ENCODE assay signal across 34 cellular contexts in the genomic region with DNA sequence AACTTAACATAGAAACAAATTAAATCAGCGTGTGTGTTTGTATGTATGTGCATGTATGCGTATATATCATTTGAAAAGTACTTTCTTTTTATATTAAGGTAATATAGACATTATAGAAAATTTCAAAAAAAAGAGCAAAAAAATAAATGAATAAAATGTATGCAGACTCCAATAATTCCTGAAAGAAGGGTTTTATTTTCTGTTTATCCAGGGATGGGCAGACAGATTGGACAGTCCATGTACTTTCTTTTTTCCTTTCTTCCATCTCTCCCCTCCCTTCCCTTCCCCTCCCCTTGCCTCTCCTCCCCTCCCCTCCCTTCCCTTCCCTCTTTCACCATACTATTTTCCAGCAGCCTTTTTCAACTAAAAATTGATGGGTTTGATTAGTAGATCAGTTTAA.
"Had no signal": no experiment of that assay in that cellular context is flagged by ENCODE, and none has a peak within 500 bp of the region (broad histone marks: within the 10 kb centered on the region; RNA-seq: fewer than 3 reads in every experiment).

No MANE protein-coding gene starts in this region.

- FAIRE-seq: astrocyte, bronchial epithelial cell had no signal

- H3K27me3 ChIP-seq: adrenal gland, ascending aorta, body of pancreas, brain microvascular endothelial cell, breast epithelium, cardiac muscle cell had no signal

- DNase-seq: activated effector memory CD4-positive, alpha-beta T cell treated with anti-CD3 and anti-CD28 coated beads, Interleukin-2, amount 50 U/mL, for 16 hours; activated effector memory CD4-positive, alpha-beta T cell treated with Interleukin-2 at 50 U/mL for 16 hours; activated gamma-delta T cell; activated gamma-delta T cell treated with Interleukin-2 at 50 U/mL for 16 hours; activated naive CD4-positive, alpha-beta T cell; activated naive CD4-positive, alpha-beta T cell treated with anti-CD3 and anti-CD28 coated beads for 36 hours; activated naive CD4-positive, alpha-beta T cell treated with anti-CD3 and anti-CD28 coated beads, Interleukin-2, amount 10 ng/mL, durations not matched to agents 7 days and 5 days; activated naive CD4-positive, alpha-beta T cell treated with anti-CD3 and anti-CD28 coated beads, Interleukin-2, amount 50 U/mL, for 16 hours; activated naive CD4-positive, alpha-beta T cell treated with Interleukin-2 at 50 U/mL for 16 hours; activated naive CD8-positive, alpha-beta T cell treated with anti-CD3 and anti-CD28 coated beads for 36 hours; activated naive CD8-positive, alpha-beta T cell treated with anti-CD3 and anti-CD28 coated beads, Interleukin-2, amount 10 ng/mL, durations not matched to agents 7 days and 5 days; activated naive CD8-positive, alpha-beta T cell treated with anti-CD3 and anti-CD28 coated beads, Interleukin-2, amount 50 U/mL, for 24 hours; activated T-cell treated with anti-CD3 and anti-CD28 coated beads, Interleukin-2, amount 50 U/mL, for 1 hour; activated T-cell treated with anti-CD3 and anti-CD28 coated beads, Interleukin-2, amount 50 U/mL, for 24 hours; activated T-cell treated with anti-CD3 and anti-CD28 coated beads, Interleukin-2, amount 50 U/mL, for 4 hours; activated T-cell treated with anti-CD3 and anti-CD28 coated beads, Interleukin-2, amount 50 U/mL, for 48 hours; activated T-cell treated with anti-CD3 and anti-CD28 coated beads, Interleukin-2, amount 50 U/mL, for 72 hours; adrenal gland; amniotic stem cell; amygdala; anterior cingulate cortex; aorta; body of pancreas; brain microvascular endothelial cell; caudate nucleus; central memory CD4-positive, alpha-beta T cell; cerebellar nuclear complex had no signal

- ATAC-seq: activated naive CD4-positive, alpha-beta T cell treated with anti-CD3 and anti-CD28 coated beads, Interleukin-2, amount 50 U/mL, for 72 hours; activated naive CD8-positive, alpha-beta T cell treated with anti-CD3 and anti-CD28 coated beads, Interleukin-2, amount 50 U/mL, for 24 hours; activated T-cell treated with anti-CD3 and anti-CD28 coated beads, Interleukin-2, amount 50 U/mL, for 4 hours; activated T-cell treated with anti-CD3 and anti-CD28 coated beads, Interleukin-2, amount 50 U/mL, for 72 hours; activated T-helper 17 cell treated with anti-CD3 and anti-CD28 coated beads, Interleukin-2, amount 50 U/mL, for 72 hours; body of pancreas had no signal

- H3K4me1 ChIP-seq: adrenal gland, ascending aorta, body of pancreas, breast epithelium had no signal

- H3K27ac ChIP-seq: adrenal gland, ascending aorta, body of pancreas, brain microvascular endothelial cell, breast epithelium, cardiac muscle cell had no signal

- H3K4me3 ChIP-seq: adrenal gland, ascending aorta, body of pancreas, breast epithelium, cardiac muscle cell had no signal

- H3K9me3 ChIP-seq: adrenal gland, ascending aorta, body of pancreas, breast epithelium had no signal

- H3K36me3 ChIP-seq: adrenal gland, ascending aorta, brain microvascular endothelial cell, breast epithelium, cardiac muscle cell had no signal
